ENCODE assay signal across 10 cellular contexts in genomic region chr17:74907012-74907411, GRCh38. TPM values are rescaled to one million over a fixed set of nuclear protein-coding genes. Genes with fewer than 3 reads are reported as not detected.
"Had no signal": no experiment of that assay in that cellular context is flagged by ENCODE, and none has a peak within 500 bp of the region (broad histone marks: within the 10 kb centered on the region; RNA-seq: fewer than 3 reads in every experiment).

No MANE protein-coding gene starts in this region.

- H3K4me3 Mint-ChIP-seq: H9, HFFc6 had no signal

- ATAC-seq: K562 had no signal

- FAIRE-seq: H54 had no signal

- H3K27ac ChIP-seq: GM23248, HL-60 had no signal

- H3K4me3 ChIP-seq: GM23248, K562 had no signal

- H2AFZ ChIP-seq: GM23248 had no signal

- DNase-seq: GM23248, GOT3, H9, HCEC 1CT, HFFc6, IMR-90 had no signal

- H3K9ac ChIP-seq: GM23248 had no signal

- H3K27ac Mint-ChIP-seq: H9, HFFc6 had no signal

RNA-seq across cellular contexts. Expression of gene FADS6, which starts 13.6 kb away (rescaled TPM):
- total RNA-seq: GM23248, HFFc6, HT1080, IMR-90 had no signal
- polyA plus RNA-seq: GM23248, IMR-90 had no signal

RNA-seq across cellular contexts. Expression of gene USH1G, which starts 16.0 kb away (rescaled TPM):
- total RNA-seq: GM23248, HFFc6, HT1080, IMR-90 had no signal
- polyA plus RNA-seq: GM23248, IMR-90 had no signal

RNA-seq across cellular contexts. Expression of gene OTOP2, which starts 17.1 kb away (rescaled TPM):
- total RNA-seq: GM23248, HFFc6, HT1080, IMR-90 had no signal
- polyA plus RNA-seq: GM23248, IMR-90 had no signal

RNA-seq across cellular contexts. Expression of gene OTOP3, which starts 28.7 kb away (rescaled TPM):
- total RNA-seq: GM23248, H9, HFFc6, HT1080, IMR-90, K562 had no signal
- polyA plus RNA-seq: GM23248, IMR-90, K562 had no signal
